ENCODE assay signal across 13 cellular contexts in the genomic region with DNA sequence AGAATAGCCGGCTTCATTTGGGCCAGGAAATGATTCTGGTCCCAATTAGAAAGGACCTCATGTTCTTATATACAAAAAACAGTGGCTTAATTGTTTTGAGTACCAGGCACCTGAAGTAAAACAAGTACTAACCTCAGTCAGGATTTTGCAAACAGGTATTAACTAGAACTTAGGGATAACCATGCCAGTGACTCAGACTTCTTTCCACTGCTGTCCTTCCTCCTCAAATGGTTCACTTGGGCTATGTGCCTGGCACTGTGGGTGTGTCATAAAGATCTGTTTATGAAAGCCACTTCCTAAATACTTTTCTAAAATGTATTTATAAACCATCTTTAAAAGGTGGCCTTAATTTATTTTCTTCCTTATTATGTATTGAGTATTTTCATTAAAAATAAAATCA. TPM values are rescaled to one million over a fixed set of nuclear protein-coding genes. Genes with fewer than 3 reads are reported as not detected.
DNase-seq lines count a peak whose midpoint lies in the region; ATAC-seq and TF ChIP-seq lines count a peak whose summit lies in the region.
"Had no signal": no experiment of that assay in that cellular context is flagged by ENCODE, and none has a peak within 500 bp of the region (broad histone marks: within the 10 kb centered on the region; RNA-seq: fewer than 3 reads in every experiment).

No MANE protein-coding gene starts in this region.

- H3K79me1 ChIP-seq in trophoblast cell (ENCODE audit: low read length), result peaks cover 3% of the 10 kb centered on the region

- H4K8ac ChIP-seq in trophoblast cell (ENCODE audit: low read depth, low read length), result no peak overlapping the region

- H3K14ac ChIP-seq in trophoblast cell (ENCODE audit: low read length), result no peak overlapping the region

- intact Hi-C loops in lower lobe of right lung (cut with DNase I), result no loop called here

- no peak overlapping the region for H3K18ac ChIP-seq in trophoblast cell (ENCODE audit: low read length)

- no CpG with 5 or more reads among the region's 1 CpG for WGBS in trophoblast cell (ENCODE audit: extremely low coverage, insufficient coverage, insufficient read length)

- TF ChIP-seq CTCF in AG04450 (IDR thresholded peaks at IDR 0.05; ENCODE audit: low read depth, low read length) (no peak), lower lobe of right lung (IDR thresholded peaks at IDR 0.05) (no peak)

- H3K27ac ChIP-seq in AG04450 (ENCODE audit: low read depth, low read length) (peak overlapping the region; percentile 49), lower lobe of right lung (no peak overlapping the region), trophoblast cell (ENCODE audit: low read depth, low read length) (no peak overlapping the region)

- H4K91ac ChIP-seq in trophoblast cell (ENCODE audit: low read depth, low read length), result no peak overlapping the region

- no peak overlapping the region for H2BK5ac ChIP-seq in trophoblast cell (ENCODE audit: low read depth, low read length, poor library complexity)

- peaks cover 22% of the 10 kb centered on the region for H3K4me1 ChIP-seq in lower lobe of right lung
- H3K4me1 ChIP-seq in trophoblast cell (ENCODE audit: control insufficient read depth in 1 of 2, insufficient read depth in 2 of 2, low read length in 2 of 2), result peaks cover 3% of the 10 kb centered on the region in 2 experiments

- POLR2A ChIA-PET in AG04450 (lab: Yijun Ruan, JAX), result no interaction called here

- H3K27me3 ChIP-seq in AG04450 (ENCODE audit: control insufficient read depth, insufficient read depth, low read length) (no peaks in the 10 kb centered on the region), lower lobe of right lung (ENCODE audit: low read depth) (no peaks in the 10 kb centered on the region), trophoblast cell (ENCODE audit: insufficient read depth, low read length) (no peaks in the 10 kb centered on the region)

- no peak overlapping the region for H3K4me2 ChIP-seq in trophoblast cell (ENCODE audit: low read length)

- no peak overlapping the region for H2AK5ac ChIP-seq in trophoblast cell (ENCODE audit: low read length)

- no peak for ATAC-seq in lower lobe of right lung
- no peak for ATAC-seq in GM21786 (IDR thresholded peaks at IDR 0.05; ENCODE audit: unreplicated experiment)

- DNase-seq in AG04450 (ENCODE audit: low read depth, low spot score) (no peak), LHCN-M2 (ENCODE audit: low read depth) (peak; percentile 55), dermis blood vessel endothelial cell (peak; percentile 57), lung microvascular endothelial cell (ENCODE audit: low read depth in 2 of 2) (peak; percentile 49 to 70), lower lobe of right lung (no peak), trophoblast cell (no peak), C1 segment of cervical spinal cord (lab: John Stamatoyannopoulos, UW) (no peak)
- DNase-seq: activated CD4-positive, alpha-beta T cell treated with anti-CD3 and anti-CD28 coated beads, Interleukin-2, amount 10 ng/mL, durations not matched to agents 24 days and 14 days; activated gamma-delta T cell; NCI-H1105; NCI-H748 treated with DMSO at 0.1 percent for 48 hours; stimulated activated CD4-positive, alpha-beta T cell treated with anti-CD3 and anti-CD28 coated beads, Interleukin-1b, Interleukin-23, amount 100 ng/mL, for 48 hours had no signal

- no peak overlapping the region for H2BK120ac ChIP-seq in trophoblast cell (ENCODE audit: insufficient read depth, low read length, poor library complexity)

- no peak overlapping the region for H2AFZ ChIP-seq in trophoblast cell (ENCODE audit: insufficient read depth, low read length, poor library complexity)

- H3K9me3 ChIP-seq in AG04450 (ENCODE audit: control insufficient read depth, insufficient read depth, low read length), result no peaks in the 10 kb centered on the region
- no peaks in the 10 kb centered on the region for H3K9me3 ChIP-seq in lower lobe of right lung
- peaks cover 2% of the 10 kb centered on the region for H3K9me3 ChIP-seq in trophoblast cell (ENCODE audit: insufficient read depth, low read depth, low read length)

- H2BK12ac ChIP-seq in trophoblast cell (ENCODE audit: low read length), result no peak overlapping the region

- peaks cover 2% of the 10 kb centered on the region for H3K79me2 ChIP-seq in trophoblast cell (ENCODE audit: control insufficient read depth, insufficient read depth, low read length, poor library complexity)

- H3K36me3 ChIP-seq in lower lobe of right lung (no peaks in the 10 kb centered on the region), trophoblast cell (ENCODE audit: control insufficient read depth in 1 of 2, insufficient read depth in 2 of 2, low read length in 2 of 2) (peaks cover 2 to 4% of the 10 kb centered on the region in 2 experiments)

- H3K4ac ChIP-seq in trophoblast cell (ENCODE audit: low read depth, low read length), result no peak overlapping the region

- H3K23ac ChIP-seq in trophoblast cell (ENCODE audit: low read length), result no peak overlapping the region

- CTCF ChIA-PET in AG04450 (lab: Charles Lee), result no interaction called here

- no peak overlapping the region for H3K4me3 ChIP-seq in AG04450 (ENCODE audit: low read depth, low read length)
- H3K4me3 ChIP-seq in lower lobe of right lung, result no peak overlapping the region
- no peak overlapping the region for H3K4me3 ChIP-seq in trophoblast cell (ENCODE audit: low read depth, low read length)

- H4K12ac ChIP-seq in trophoblast cell (ENCODE audit: low read depth, low read length), result no peak overlapping the region

- no peak overlapping the region for H3K9ac ChIP-seq in trophoblast cell (ENCODE audit: low read length)

RNA-seq across cellular contexts. Expression of a gene that starts 10.7 kb away (rescaled TPM):
- polyA plus RNA-seq in AG04450 (2011; rRNA removed), result not detected in 2 replicates
- polyA minus RNA-seq in AG04450 (2011; rRNA and poly(A)+ RNA removed), result 0.51 TPM in 1 of 2 replicates, not detected in the other
- not detected in 2 replicates for total RNA-seq in LHCN-M2 (2014; rRNA removed)
- 0.29 TPM for polyA plus RNA-seq in LHCN-M2 (2012)
- not detected in 2 replicates for total RNA-seq in dermis blood vessel endothelial cell
- total RNA-seq in lung microvascular endothelial cell, result not detected in 2 replicates
- total RNA-seq in lower lobe of right lung, result not detected
- polyA plus RNA-seq in trophoblast cell (2013), result not detected in 2 replicates
- total RNA-seq: activated CD4-positive, alpha-beta T cell treated with anti-CD3 and anti-CD28 coated beads, Interleukin-2, amount 10 ng/mL, durations not matched to agents 24 days and 14 days had no signal

RNA-seq across cellular contexts. Expression of a gene that starts 39.8 kb away (rescaled TPM):
- 14.6 and 20.4 TPM in 2 replicates for polyA plus RNA-seq in AG04450 (2011; rRNA removed)
- 18.1 and 18.9 TPM in 2 replicates for polyA minus RNA-seq in AG04450 (2011; rRNA and poly(A)+ RNA removed)
- 21.2 and 21.7 TPM in 2 replicates for total RNA-seq in LHCN-M2 (2014; rRNA removed)
- 14.2 TPM for polyA plus RNA-seq in LHCN-M2 (2012)
- total RNA-seq in dermis blood vessel endothelial cell, result 11.9 and 15.6 TPM in 2 replicates
- total RNA-seq in lung microvascular endothelial cell, result 9.6 and 11.7 TPM in 2 replicates
- 20.6 TPM for total RNA-seq in lower lobe of right lung
- 19.2 and 19.9 TPM in 2 replicates for polyA plus RNA-seq in trophoblast cell (2013)

Comparison
In these comparisons a context has a peak if more than half of its experiments do, and no peak if none do; other contexts are left out.
1. DNase-seq: peak in LHCN-M2 (single experiment), dermis blood vessel endothelial cell (single experiment) and lung microvascular endothelial cell (2 of 2); none in AG04450 (single experiment), lower lobe of right lung (single experiment), trophoblast cell (0 of 2) and C1 segment of cervical spinal cord (0 of 14).